ENCODE assay signal across 17 cellular contexts in the genomic region with DNA sequence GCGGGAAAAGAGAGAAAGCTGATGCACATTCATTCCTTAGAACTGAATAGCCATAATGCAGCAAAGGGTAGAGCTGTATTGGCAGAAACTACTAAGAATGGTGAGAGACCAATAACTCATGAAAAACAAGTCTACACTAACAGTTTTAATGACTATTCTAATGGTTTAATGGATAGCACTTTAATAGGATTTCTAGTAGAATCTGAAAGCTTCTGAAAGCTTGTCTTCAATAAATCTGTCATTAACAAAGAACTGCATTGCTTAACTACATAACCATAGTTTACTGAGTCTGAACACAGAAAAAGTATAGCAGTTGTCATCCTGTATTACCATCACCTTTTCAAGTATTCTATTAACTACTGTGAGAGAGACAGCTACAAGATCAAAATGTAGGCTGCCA.
"Had no signal": no experiment of that assay in that cellular context is flagged by ENCODE, and none has a peak within 500 bp of the region (broad histone marks: within the 10 kb centered on the region; RNA-seq: fewer than 3 reads in every experiment).

No MANE protein-coding gene starts in this region.

- H3K27ac Mint-ChIP-seq: mesothelial cell of epicardium had no signal

- DNase-seq: dermis blood vessel endothelial cell; dorsolateral prefrontal cortex; effector CD4-positive, alpha-beta T cell; effector memory CD4-positive, alpha-beta T cell; foreskin keratinocyte; glutamatergic neuron; head of caudate nucleus; heart right ventricle; hippocampal formation; left cardiac atrium; left lung; left ventricle myocardium superior; lower lobe of right lung; mesenchymal stem cell; mucosa of descending colon had no signal

- ATAC-seq: foreskin keratinocyte, gastroesophageal sphincter, heart right ventricle, left cardiac atrium, left lung, left ventricle myocardium superior, lower lobe of right lung, mucosa of descending colon had no signal

- H3K9me3 Mint-ChIP-seq: mesothelial cell of epicardium had no signal

- H3K4me3 Mint-ChIP-seq: mesothelial cell of epicardium had no signal
